1 cellular context compared by ENCODE assay signal in the genomic region with DNA sequence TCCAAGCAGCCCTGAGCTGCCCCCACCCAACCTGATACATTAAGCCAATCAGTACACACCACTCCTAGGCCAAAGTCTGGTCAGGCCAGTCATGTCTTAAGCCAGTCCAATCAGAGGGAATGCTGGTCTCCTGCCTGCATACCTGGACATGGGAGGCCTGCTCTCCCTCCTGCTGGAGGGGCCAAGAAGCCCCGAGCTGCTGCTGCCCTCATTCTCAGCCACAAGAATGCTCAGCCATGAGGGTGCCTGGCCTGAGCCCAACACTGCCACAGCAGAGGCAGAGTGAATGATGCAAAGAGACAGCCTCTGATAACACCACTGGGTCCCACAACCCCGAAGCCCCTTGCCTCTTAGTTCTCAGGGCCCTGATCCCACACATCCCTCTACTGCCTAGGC.
TF ChIP-seq lines count a peak whose summit lies in the region.

No MANE protein-coding gene starts in this region.

TF ChIP-seq in WTC11, 78 proteins besides CTCF, POLR2A, EP300 and RAD21 (continued from another document):
- TF ChIP-seq, protein P1, sequence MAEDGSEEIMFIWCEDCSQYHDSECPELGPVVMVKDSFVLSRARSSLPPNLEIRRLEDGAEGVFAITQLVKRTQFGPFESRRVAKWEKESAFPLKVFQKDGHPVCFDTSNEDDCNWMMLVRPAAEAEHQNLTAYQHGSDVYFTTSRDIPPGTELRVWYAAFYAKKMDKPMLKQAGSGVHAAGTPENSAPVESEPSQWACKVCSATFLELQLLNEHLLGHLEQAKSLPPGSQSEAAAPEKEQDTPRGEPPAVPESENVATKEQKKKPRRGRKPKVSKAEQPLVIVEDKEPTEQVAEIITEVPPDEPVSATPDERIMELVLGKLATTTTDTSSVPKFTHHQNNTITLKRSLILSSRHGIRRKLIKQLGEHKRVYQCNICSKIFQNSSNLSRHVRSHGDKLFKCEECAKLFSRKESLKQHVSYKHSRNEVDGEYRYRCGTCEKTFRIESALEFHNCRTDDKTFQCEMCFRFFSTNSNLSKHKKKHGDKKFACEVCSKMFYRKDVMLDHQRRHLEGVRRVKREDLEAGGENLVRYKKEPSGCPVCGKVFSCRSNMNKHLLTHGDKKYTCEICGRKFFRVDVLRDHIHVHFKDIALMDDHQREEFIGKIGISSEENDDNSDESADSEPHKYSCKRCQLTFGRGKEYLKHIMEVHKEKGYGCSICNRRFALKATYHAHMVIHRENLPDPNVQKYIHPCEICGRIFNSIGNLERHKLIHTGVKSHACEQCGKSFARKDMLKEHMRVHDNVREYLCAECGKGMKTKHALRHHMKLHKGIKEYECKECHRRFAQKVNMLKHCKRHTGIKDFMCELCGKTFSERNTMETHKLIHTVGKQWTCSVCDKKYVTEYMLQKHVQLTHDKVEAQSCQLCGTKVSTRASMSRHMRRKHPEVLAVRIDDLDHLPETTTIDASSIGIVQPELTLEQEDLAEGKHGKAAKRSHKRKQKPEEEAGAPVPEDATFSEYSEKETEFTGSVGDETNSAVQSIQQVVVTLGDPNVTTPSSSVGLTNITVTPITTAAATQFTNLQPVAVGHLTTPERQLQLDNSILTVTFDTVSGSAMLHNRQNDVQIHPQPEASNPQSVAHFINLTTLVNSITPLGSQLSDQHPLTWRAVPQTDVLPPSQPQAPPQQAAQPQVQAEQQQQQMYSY (CRISPR knock-in tag; IDR thresholded peaks at IDR 0.05): no peak
- TF ChIP-seq JAZF1 (CRISPR knock-in tag; IDR thresholded peaks at IDR 0.05) (no peak), EMX1 (CRISPR knock-in tag; IDR thresholded peaks at IDR 0.05) (no peak), PRRX2 (CRISPR knock-in tag; IDR thresholded peaks at IDR 0.05) (no peak)
- TF ChIP-seq, protein P2, sequence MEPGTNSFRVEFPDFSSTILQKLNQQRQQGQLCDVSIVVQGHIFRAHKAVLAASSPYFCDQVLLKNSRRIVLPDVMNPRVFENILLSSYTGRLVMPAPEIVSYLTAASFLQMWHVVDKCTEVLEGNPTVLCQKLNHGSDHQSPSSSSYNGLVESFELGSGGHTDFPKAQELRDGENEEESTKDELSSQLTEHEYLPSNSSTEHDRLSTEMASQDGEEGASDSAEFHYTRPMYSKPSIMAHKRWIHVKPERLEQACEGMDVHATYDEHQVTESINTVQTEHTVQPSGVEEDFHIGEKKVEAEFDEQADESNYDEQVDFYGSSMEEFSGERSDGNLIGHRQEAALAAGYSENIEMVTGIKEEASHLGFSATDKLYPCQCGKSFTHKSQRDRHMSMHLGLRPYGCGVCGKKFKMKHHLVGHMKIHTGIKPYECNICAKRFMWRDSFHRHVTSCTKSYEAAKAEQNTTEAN (CRISPR knock-in tag; IDR thresholded peaks at IDR 0.05): no peak
